8 cellular contexts compared by ENCODE assay signal in genomic region chr12:132143328-132144071, GRCh38. TPM values are rescaled to one million over a fixed set of nuclear protein-coding genes. Genes with fewer than 3 reads are reported as not detected.
DNase-seq lines count a peak whose midpoint lies in the region; ATAC-seq and TF ChIP-seq lines count a peak whose summit lies in the region.

No MANE protein-coding gene starts in this region.

- H3K4me3 ChIP-seq in Jurkat, Clone E6-1 (ENCODE audit: low read length): peak overlapping the region; percentile 76
- H3K4me3 ChIP-seq in adrenal gland: peak overlapping the region in 3 of 4 donors; percentile 46 to 100 (median 71)
- H3K4me3 ChIP-seq in testis: peak overlapping the region; percentile 68 to 97

- 1 to 7% (median 3%) methylated on average over 11 to 82 of the region's 82 CpGs for WGBS in adrenal gland, 4 donors
- WGBS in testis, 2 donors: 1 to 3% methylated on average over 16 to 82 of the region's 82 CpGs

- H3K27ac ChIP-seq in adrenal gland: peak overlapping the region in 3 of 5 donors; percentile 76 to 90 (median 77)
- H3K27ac ChIP-seq in testis: no peak overlapping the region

- H3K36me3 ChIP-seq in adrenal gland (replicated peaks in 1 of 2) (peaks cover 0 to 46% of the 10 kb centered on the region in 2 donors), testis (ENCODE audit: low read depth, missing control alignments) (no peaks in the 10 kb centered on the region)

- TF ChIP-seq CTCF in adrenal gland (IDR thresholded peaks at IDR 0.05) (no peak), testis (IDR thresholded peaks at IDR 0.05) (no peak)

- no peaks in the 10 kb centered on the region for H3K27me3 ChIP-seq in adrenal gland
- H3K27me3 ChIP-seq in testis: no peaks in the 10 kb centered on the region

- TF ChIP-seq POLR2A in adrenal gland (IDR thresholded peaks at IDR 0.05) (no peak), testis (IDR thresholded peaks at IDR 0.05) (no peak)

- H3K4me1 ChIP-seq in adrenal gland (replicated peaks in 1 of 2) (peaks cover 15 to 23% of the 10 kb centered on the region in 2 donors), testis (peaks cover 17% of the 10 kb centered on the region)

- intact Hi-C loops in adrenal gland (cut with DNase I): no loop called here
- intact Hi-C loops in testis (cut with DNase I; ENCODE audit: low total_unique reads): no loop called here

- peak; percentile 34 for DNase-seq in ELR (ENCODE audit: low read depth)
- no peak for DNase-seq in Jurkat, Clone E6-1 (ENCODE audit: low read depth, low spot score)
- peak in 1 of 7 donors; percentile 16 for DNase-seq in adrenal gland
- peak; percentile 33 for DNase-seq in left kidney (ENCODE audit: low read depth, low spot score)
- no peak for DNase-seq in testis
- no peak for DNase-seq in dedifferentiated amniotic fluid mesenchymal stem cell (ENCODE audit: extremely low spot score)
- DNase-seq in germinal center (ENCODE audit: low spot score): no peak

- ATAC-seq in GM21528 (IDR thresholded peaks at IDR 0.05; ENCODE audit: low FRiP score, unreplicated experiment): peak; percentile 32

- H3K9me3 ChIP-seq in adrenal gland (replicated peaks in 1 of 3) (no peaks in the 10 kb centered on the region), testis (no peaks in the 10 kb centered on the region)

RNA-seq across cellular contexts. Expression of gene DDX51, which starts 0.6 kb away (rescaled TPM):
- 39.4 TPM for polyA plus RNA-seq in Jurkat, Clone E6-1 (2012; ENCODE audit: insufficient read depth, insufficient read length)
- total RNA-seq in adrenal gland (10 to 100 TPM; 10.2 to 22.5 (median 14.3) TPM), testis (10 to 100 TPM; 29.0 to 32.8 TPM)
- polyA plus RNA-seq in adrenal gland (10 to 100 TPM in 2 of 3 donors, 1 to 10 TPM in 1; 7.5 to 64.4 (median 29.9) TPM), testis (ENCODE audit: insufficient read depth, low read depth, low replicate concordance) (18.8 TPM)

RNA-seq across cellular contexts. Expression of gene NOC4L, which starts 0.8 kb away (rescaled TPM):
- polyA plus RNA-seq in Jurkat, Clone E6-1 (2012; ENCODE audit: insufficient read depth, insufficient read length): 69.1 TPM
- total RNA-seq in adrenal gland: 10 to 100 TPM in 7 of 8 donors, 1 to 10 TPM in 1; 9.2 to 30.9 (median 17.5) TPM
- 10 to 100 TPM in 2 of 3 donors, 1 to 10 TPM in 1; 4.7 to 51.5 (median 47.7) TPM for polyA plus RNA-seq in adrenal gland
- total RNA-seq in testis: 10 to 100 TPM; 64.4 to 65.2 TPM
- 67.2 TPM for polyA plus RNA-seq in testis (ENCODE audit: insufficient read depth, low read depth, low replicate concordance)

Comparison
In these comparisons a context has a peak if more than half of its experiments do, and no peak if none do; other contexts are left out.
1. DNase-seq: peak in ELR (single experiment) and left kidney (single experiment); none in Jurkat, Clone E6-1 (single experiment), testis (single experiment), dedifferentiated amniotic fluid mesenchymal stem cell (single experiment) and germinal center (single experiment).
2. H3K27ac ChIP-seq: peak in adrenal gland (3 of 5); none in testis (0 of 2).
3. Peak in every context shown above with its lines, with median percentiles within 50 percentile points of each other: H3K4me3 ChIP-seq.